Comparison of ENCODE assay signal across 8 cellular contexts in the genomic region with DNA sequence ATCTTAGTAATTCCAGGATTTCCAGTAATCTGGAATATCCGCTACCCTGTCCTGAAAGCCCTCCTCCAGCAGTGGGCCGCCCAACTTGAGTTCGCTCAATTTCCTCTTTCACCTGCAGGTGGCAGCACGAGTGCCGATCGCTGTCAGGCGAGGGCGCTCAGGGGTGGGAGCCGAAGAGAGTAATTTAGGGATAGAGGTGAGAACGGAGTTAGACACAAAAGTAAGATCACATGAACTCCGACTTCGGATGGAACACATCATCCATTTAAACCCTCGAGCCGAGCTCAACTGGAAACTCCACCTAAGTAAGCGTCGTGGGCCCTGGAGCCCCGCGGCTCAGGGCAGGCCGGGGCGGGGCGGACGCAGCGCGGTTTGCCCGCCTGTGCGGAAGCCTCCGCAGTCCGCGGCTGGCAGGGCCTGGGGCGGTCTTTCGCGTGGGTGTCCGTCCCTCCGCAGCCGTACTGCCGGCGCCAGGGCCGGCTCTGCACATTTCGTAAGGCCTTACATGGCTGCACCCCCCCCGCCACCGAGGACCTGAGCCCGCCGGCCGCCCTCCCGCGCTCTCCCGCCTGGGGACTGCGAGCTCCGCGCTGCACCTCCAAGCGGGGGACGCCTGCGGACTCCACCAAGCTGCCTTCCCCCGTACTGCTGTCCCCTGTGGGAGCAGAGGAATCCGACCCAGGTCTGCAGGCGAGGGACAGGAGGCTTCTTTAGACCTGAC.
A peak's percentile ranks its signal among the peaks of the same experiment; 100 is the strongest.
DNase-seq lines count a peak whose midpoint lies in the region; ATAC-seq and TF ChIP-seq lines count a peak whose summit lies in the region.

No MANE protein-coding gene starts in this region.

- no peak overlapping the region for H3K27ac ChIP-seq in liver (ENCODE audit: low read depth in 1 of 2, low read length in 2 of 2)

- peaks cover 1 to 11% (median 6%) of the 10 kb centered on the region in 4 donors for H3K4me1 ChIP-seq in liver (ENCODE audit: control insufficient read depth in 4 of 4, insufficient read depth in 4 of 4, low read length in 3 of 4)

- intact Hi-C loops in activated CD4-positive, alpha-beta T cell treated with anti-CD3 and anti-CD28 coated beads, Interleukin-2, amount 10 ng/mL, durations not matched to agents 24 days and 14 days (cut with micrococcal nuclease) = loop anchor here (1.0 kb wide), 2 partner anchors 120 to 161 kb away; no protein-coding TSS in a partner anchor

- no peaks in the 10 kb centered on the region for H3K27me3 ChIP-seq in liver (ENCODE audit: control insufficient read depth in 4 of 4, insufficient read depth in 4 of 4, low read length in 3 of 4)

- WGBS in liver = under 1% methylated on average over 56 of the region's 56 CpGs

- H3K9ac ChIP-seq in liver (ENCODE audit: low read depth in 1 of 2, low read length in 2 of 2) = no peak overlapping the region

- H3K4me3 Mint-ChIP-seq in activated CD4-positive, alpha-beta T cell treated with anti-CD3 and anti-CD28 coated beads, Interleukin-2, amount 10 ng/mL, durations not matched to agents 24 days and 14 days = peak overlapping the region; percentile 92

- TF ChIP-seq CTCF in liver (IDR thresholded peaks at IDR 0.05; ENCODE audit: low read depth, low read length, missing input control) = peak; percentile 80

- no peaks in the 10 kb centered on the region for H3K9me3 Mint-ChIP-seq in activated CD4-positive, alpha-beta T cell treated with anti-CD3 and anti-CD28 coated beads, Interleukin-2, amount 10 ng/mL, durations not matched to agents 24 days and 14 days

- no peaks in the 10 kb centered on the region for H3K36me3 ChIP-seq in liver (ENCODE audit: control insufficient read depth in 4 of 4, insufficient read depth in 3 of 4, low read depth in 1 of 4, low read length in 3 of 4)

- H3K9me3 ChIP-seq in liver (ENCODE audit: control insufficient read depth in 4 of 4, low read length in 3 of 4) = no peaks in the 10 kb centered on the region

- no peaks in the 10 kb centered on the region for H3K36me3 Mint-ChIP-seq in activated CD4-positive, alpha-beta T cell treated with anti-CD3 and anti-CD28 coated beads, Interleukin-2, amount 10 ng/mL, durations not matched to agents 24 days and 14 days (ENCODE audit: low read depth)

- H3K27ac Mint-ChIP-seq in activated CD4-positive, alpha-beta T cell treated with anti-CD3 and anti-CD28 coated beads, Interleukin-2, amount 10 ng/mL, durations not matched to agents 24 days and 14 days = peak overlapping the region; percentile 26

- DNase-seq in Ammon's horn (ENCODE audit: low spot score) (peak; percentile 85), NCI-H510A treated with DMSO at 0.1 percent for 48 hours (lab: John Stamatoyannopoulos, UW) (peak; percentile 81), dermis blood vessel endothelial cell (peak; percentile 84)
- peak; percentile 95 for DNase-seq in activated CD4-positive, alpha-beta T cell treated with anti-CD3 and anti-CD28 coated beads, Interleukin-2, amount 10 ng/mL, durations not matched to agents 24 days and 14 days
- DNase-seq in stimulated activated CD4-positive, alpha-beta T cell treated with anti-CD3 and anti-CD28 coated beads, Interleukin-2, amount 100 ng/mL, for 48 hours = peak; percentile 84 to 85

- peaks cover 25% of the 10 kb centered on the region for H3K27me3 Mint-ChIP-seq in activated CD4-positive, alpha-beta T cell treated with anti-CD3 and anti-CD28 coated beads, Interleukin-2, amount 10 ng/mL, durations not matched to agents 24 days and 14 days

- peak overlapping the region; percentile 46 to 66 (median 51) for H3K4me3 ChIP-seq in liver (ENCODE audit: low read depth in 1 of 3, low read length in 3 of 3)

- ATAC-seq in GM19043 (IDR thresholded peaks at IDR 0.05; ENCODE audit: low read depth, unreplicated experiment) (peak; percentile 92), HG03378 (IDR thresholded peaks at IDR 0.05; ENCODE audit: unreplicated experiment) (peak; percentile 90)

- peak; percentile 83 to 87 for TF ChIP-seq RAD21 in liver (IDR thresholded peaks at IDR 0.05)

- H3K4me1 Mint-ChIP-seq in activated CD4-positive, alpha-beta T cell treated with anti-CD3 and anti-CD28 coated beads, Interleukin-2, amount 10 ng/mL, durations not matched to agents 24 days and 14 days = peaks cover 7% of the 10 kb centered on the region

TF ChIP-seq in liver, 16 proteins besides CTCF, POLR2A, EP300 and RAD21:
- TF ChIP-seq RXRA (IDR thresholded peaks at IDR 0.05) = peak in 1 of 2 donors; percentile 6
- TF ChIP-seq HNF4G (IDR thresholded peaks at IDR 0.05) = no peak
- TF ChIP-seq JUND (IDR thresholded peaks at IDR 0.05) = no peak
- TF ChIP-seq, protein P1, sequence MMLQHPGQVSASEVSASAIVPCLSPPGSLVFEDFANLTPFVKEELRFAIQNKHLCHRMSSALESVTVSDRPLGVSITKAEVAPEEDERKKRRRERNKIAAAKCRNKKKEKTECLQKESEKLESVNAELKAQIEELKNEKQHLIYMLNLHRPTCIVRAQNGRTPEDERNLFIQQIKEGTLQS (IDR thresholded peaks at IDR 0.05) = no peak
